In the genomic region with DNA sequence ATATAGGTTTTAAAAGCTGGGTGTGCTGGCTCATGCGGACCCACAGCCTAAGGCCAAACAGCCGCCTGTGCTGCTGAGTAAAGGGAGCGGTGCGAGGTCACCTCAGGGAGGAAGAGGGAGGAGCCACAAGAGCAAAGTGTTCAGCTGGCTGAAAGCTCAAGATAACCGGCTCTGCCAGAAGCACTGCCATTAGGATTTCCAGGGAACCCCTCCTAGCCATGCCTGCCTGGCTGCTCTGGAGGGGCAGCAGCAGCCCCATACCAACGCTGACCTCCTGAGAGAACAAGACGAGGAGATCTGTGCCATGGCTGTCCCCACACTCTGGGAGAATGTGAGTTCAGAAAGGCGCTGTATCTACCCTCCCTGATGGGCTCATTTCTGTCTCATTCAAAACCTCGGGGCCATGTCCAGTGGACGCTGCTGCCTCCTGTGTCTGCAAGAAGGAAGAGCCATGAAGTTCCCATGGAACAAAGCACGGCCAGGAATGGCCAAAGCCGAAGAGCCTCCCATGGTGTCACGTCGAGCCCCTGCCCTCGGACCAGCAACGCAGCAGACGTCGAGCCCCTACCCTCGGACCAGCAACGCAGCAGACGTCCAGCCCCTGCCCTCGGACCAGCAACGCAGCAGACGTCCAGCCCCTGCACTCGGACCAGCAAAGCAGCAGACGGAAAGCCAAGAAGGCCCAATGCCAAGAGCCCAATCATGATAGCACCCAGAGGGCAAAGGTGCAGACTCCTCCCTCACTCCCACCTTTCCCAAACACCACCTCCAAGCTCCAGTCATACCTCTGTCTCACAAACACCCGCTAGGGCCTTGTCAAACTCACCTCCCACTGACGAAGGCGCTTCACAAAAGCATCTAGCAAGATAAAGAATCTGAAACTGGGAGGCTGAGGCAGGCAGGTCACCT, we compare ENCODE assay signal across 8 cellular contexts.
DNase-seq lines count a peak whose midpoint lies in the region; ATAC-seq lines count a peak whose summit lies in the region.

No MANE protein-coding gene starts in this region.

- H3K4me3 Mint-ChIP-seq in activated naive CD8-positive, alpha-beta T cell treated with anti-CD3 and anti-CD28 coated beads, Interleukin-2, amount 10 ng/mL, durations not matched to agents 7 days and 5 days = peak overlapping the region; percentile 70

- peak overlapping the region; percentile 74 for H3K27ac Mint-ChIP-seq in activated naive CD8-positive, alpha-beta T cell treated with anti-CD3 and anti-CD28 coated beads, Interleukin-2, amount 10 ng/mL, durations not matched to agents 7 days and 5 days

- no peaks in the 10 kb centered on the region for H3K27me3 Mint-ChIP-seq in activated naive CD8-positive, alpha-beta T cell treated with anti-CD3 and anti-CD28 coated beads, Interleukin-2, amount 10 ng/mL, durations not matched to agents 7 days and 5 days

- DNase-seq in stimulated activated CD4-positive, alpha-beta T cell treated with anti-CD3 and anti-CD28 coated beads, Interleukin-15, amount 100 ng/mL, for 24 hours = peak; percentile 34
- DNase-seq in stimulated activated CD4-positive, alpha-beta T cell treated with anti-CD3 and anti-CD28 coated beads, Interleukin-2, amount 100 ng/mL, for 48 hours = no peak
- peak; percentile 50 for DNase-seq in activated naive CD8-positive, alpha-beta T cell treated with anti-CD3 and anti-CD28 coated beads, Interleukin-2, amount 10 ng/mL, durations not matched to agents 7 days and 5 days
- DNase-seq in iris pigment epithelial cell (ENCODE audit: low read depth) (peak; percentile 71), ureter (ENCODE audit: low spot score) (peak; percentile 65), globus pallidus (ENCODE audit: low spot score) (no peak), hepatic stellate cell (ENCODE audit: low spot score) (no peak)

- peaks cover 48% of the 10 kb centered on the region for H3K4me1 Mint-ChIP-seq in activated naive CD8-positive, alpha-beta T cell treated with anti-CD3 and anti-CD28 coated beads, Interleukin-2, amount 10 ng/mL, durations not matched to agents 7 days and 5 days

- H3K36me3 Mint-ChIP-seq in activated naive CD8-positive, alpha-beta T cell treated with anti-CD3 and anti-CD28 coated beads, Interleukin-2, amount 10 ng/mL, durations not matched to agents 7 days and 5 days = peaks cover 3% of the 10 kb centered on the region

- ATAC-seq in activated naive CD8-positive, alpha-beta T cell treated with anti-CD3 and anti-CD28 coated beads, Interleukin-2, amount 10 ng/mL, durations not matched to agents 7 days and 5 days (ENCODE audit: low read depth) = peak; percentile 90
- ATAC-seq in HG02970 (IDR thresholded peaks at IDR 0.05; ENCODE audit: low FRiP score, unreplicated experiment) = no peak

- no peaks in the 10 kb centered on the region for H3K9me3 Mint-ChIP-seq in activated naive CD8-positive, alpha-beta T cell treated with anti-CD3 and anti-CD28 coated beads, Interleukin-2, amount 10 ng/mL, durations not matched to agents 7 days and 5 days

- POLR2A ChIA-PET in activated naive CD8-positive, alpha-beta T cell treated with anti-CD3 and anti-CD28 coated beads, Interleukin-2, amount 10 ng/mL, durations not matched to agents 7 days and 5 days (lab: Charles Lee) = interaction anchor here (0.5 to 1.1 kb wide), 3 partner anchors 19 to 64 kb away, joined by 3 read pairs; no protein-coding TSS in a partner anchor

Comparison
In these comparisons a context has a peak if more than half of its experiments do, and no peak if none do; other contexts are left out.
1. DNase-seq: peak in stimulated activated CD4-positive, alpha-beta T cell treated with anti-CD3 and anti-CD28 coated beads, Interleukin-15, amount 100 ng/mL, for 24 hours (single experiment), activated naive CD8-positive, alpha-beta T cell treated with anti-CD3 and anti-CD28 coated beads, Interleukin-2, amount 10 ng/mL, durations not matched to agents 7 days and 5 days (single experiment), iris pigment epithelial cell (single experiment) and ureter (single experiment); none in stimulated activated CD4-positive, alpha-beta T cell treated with anti-CD3 and anti-CD28 coated beads, Interleukin-2, amount 100 ng/mL, for 48 hours (0 of 2), globus pallidus (single experiment) and hepatic stellate cell (single experiment).